Comparison of ENCODE assay signal across 13 cellular contexts in the genomic region with DNA sequence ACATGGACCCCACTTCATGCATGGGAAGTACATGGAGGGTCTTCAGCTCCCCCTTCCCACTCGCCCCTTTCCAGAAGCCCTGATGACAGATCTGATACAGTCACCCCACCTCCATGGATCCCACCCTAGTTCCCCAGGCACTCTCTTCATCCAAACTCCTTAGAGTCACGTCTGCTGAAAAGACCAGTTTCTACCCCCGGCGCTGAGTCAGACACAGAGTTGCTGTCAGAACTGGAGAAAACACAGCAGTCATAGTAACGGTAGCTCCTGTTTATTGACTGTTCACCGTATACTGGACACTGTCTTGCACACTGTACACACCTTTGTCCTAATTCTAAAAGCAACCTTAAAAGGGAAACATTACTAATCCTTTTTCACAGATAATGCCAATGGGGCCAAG. TPM values are rescaled to one million over a fixed set of nuclear protein-coding genes. Genes with fewer than 3 reads are reported as not detected.
DNase-seq lines count a peak whose midpoint lies in the region; ATAC-seq and TF ChIP-seq lines count a peak whose summit lies in the region.
"Had no signal": no experiment of that assay in that cellular context is flagged by ENCODE, and none has a peak within 500 bp of the region (broad histone marks: within the 10 kb centered on the region; RNA-seq: fewer than 3 reads in every experiment).

No MANE protein-coding gene starts in this region.

- ATAC-seq in PC-3 (peak; percentile 89), HG02759 (IDR thresholded peaks at IDR 0.05; ENCODE audit: unreplicated experiment) (no peak), GM18505 (IDR thresholded peaks at IDR 0.05; ENCODE audit: unreplicated experiment) (no peak)

- TF ChIP-seq POLR2A in GM18505 (IDR thresholded peaks at IDR 0.05; ENCODE audit: borderline replicate concordance, extremely low read depth, insufficient read depth, insufficient read length), result no peak

- H4K20me1 ChIP-seq in GM23248 (ENCODE audit: insufficient read depth) (no peaks in the 10 kb centered on the region), PC-3 (ENCODE audit: low read length) (no peaks in the 10 kb centered on the region)

- no peaks in the 10 kb centered on the region for H3K9me2 ChIP-seq in GM23248 (ENCODE audit: insufficient read depth)
- H3K9me2 ChIP-seq in PC-3 (replicated peaks; ENCODE audit: low read length), result no peaks in the 10 kb centered on the region

- POLR2A ChIA-PET in PC-3 (lab: Charles Lee; ENCODE audit: unreplicated experiment), result no interaction called here

- H3K27ac ChIP-seq in GM23248 (no peak overlapping the region), PC-3 (ENCODE audit: low read length) (peak overlapping the region; percentile 83)
- H3K27ac ChIP-seq: colonic mucosa, prostate gland had no signal

- H3K9ac ChIP-seq in GM23248 (no peak overlapping the region), PC-3 (ENCODE audit: low read length) (peak overlapping the region; percentile 43)

- H3F3A ChIP-seq in GM23248 (ENCODE audit: insufficient read depth) (no peaks in the 10 kb centered on the region), PC-3 (ENCODE audit: low read length, unreplicated experiment) (no peaks in the 10 kb centered on the region)

- H3K4me1 ChIP-seq in GM23248 (ENCODE audit: insufficient read depth), result no peaks in the 10 kb centered on the region
- H3K4me1 ChIP-seq in PC-3 (ENCODE audit: insufficient read depth, low read length), result peaks cover 31% of the 10 kb centered on the region
- H3K4me1 ChIP-seq: colonic mucosa, prostate gland had no signal

- WGBS in GM23248 (ENCODE audit: low coverage in 1 of 2, low lambda C conversion rate in 2 of 2, missing lambda C conversion rate in 2 of 2), 2 experiments, result 63 to 71% methylated on average over 6 of the region's 6 CpGs

- no peak overlapping the region for H2AFZ ChIP-seq in GM23248
- H2AFZ ChIP-seq in PC-3 (ENCODE audit: low read length), result peak overlapping the region; percentile 23

- TF ChIP-seq CTCF in PC-3 (conservative IDR thresholded peaks at IDR 0.05; ENCODE audit: low read depth, low read length) (no peak), epithelial cell of esophagus (IDR thresholded peaks at IDR 0.05; ENCODE audit: insufficient read depth, low read depth, low read length, missing control alignments) (no peak), GM13976 (IDR thresholded peaks at IDR 0.05; ENCODE audit: borderline replicate concordance, control extremely low read depth, extremely low read depth, insufficient read depth, missing control alignments) (no peak)

- CTCF ChIA-PET in PC-3 (lab: Charles Lee), result interaction anchor here (0.5 kb wide), 1 partner anchor 1332 kb away, joined by 3 read pairs; no protein-coding TSS in a partner anchor

- peaks cover 37% of the 10 kb centered on the region for H3K27me3 ChIP-seq in GM23248 (replicated peaks; ENCODE audit: insufficient read depth)
- peaks cover 4% of the 10 kb centered on the region for H3K27me3 ChIP-seq in PC-3 (ENCODE audit: low read length)
- H3K27me3 ChIP-seq: colonic mucosa had no signal

- H3K79me2 ChIP-seq in GM23248 (ENCODE audit: insufficient read depth) (no peaks in the 10 kb centered on the region), PC-3 (ENCODE audit: low read length) (no peaks in the 10 kb centered on the region)

- in situ Hi-C loops in GM23248 (cut with MboI) (no loop called here), GM13976 (cut with MboI; ENCODE audit: low sequenced_read_pairs, unreplicated experiment) (no loop called here)

- no TSS peak for BruUV-seq in PC-3 (replicated peaks; lab: Mats Ljungman, UMichigan)

- intact Hi-C loops in PC-3 (cut with micrococcal nuclease), result no loop called here

- H3K36me3 ChIP-seq in GM23248 (ENCODE audit: low read depth), result no peaks in the 10 kb centered on the region
- no peaks in the 10 kb centered on the region for H3K36me3 ChIP-seq in PC-3 (ENCODE audit: low read depth, low read length)
- H3K36me3 ChIP-seq: colonic mucosa, prostate gland had no signal

- no peak overlapping the region for H3K4me3 ChIP-seq in GM23248
- peak overlapping the region; percentile 38; the same call in 1 of the 2 replicates for H3K4me3 ChIP-seq in PC-3 (ENCODE audit: low read length)
- no peak overlapping the region for H3K4me3 ChIP-seq in epithelial cell of esophagus (ENCODE audit: low read length)
- H3K4me3 ChIP-seq: colonic mucosa, prostate gland had no signal

- H3K9me3 ChIP-seq in GM23248 (ENCODE audit: low read depth), result no peaks in the 10 kb centered on the region
- H3K9me3 ChIP-seq in PC-3 (ENCODE audit: low read length), result no peaks in the 10 kb centered on the region
- H3K9me3 ChIP-seq: colonic mucosa, prostate gland had no signal

- DNase-seq in ELR (ENCODE audit: low read depth) (peak; percentile 41), GM23248 (peak; percentile 42), PC-3 (peak; percentile 94), epithelial cell of esophagus (ENCODE audit: low read depth) (peak; percentile 90), GM13976 (ENCODE audit: low spot score) (no peak)
- no peak for DNase-seq in stimulated activated naive CD4-positive, alpha-beta T cell treated with Interleukin-2 at 50 U/mL for 16 hours (lab: John Stamatoyannopoulos, UW)
- DNase-seq: colonic mucosa, NCI-H1048 had no signal

- H3K4me2 ChIP-seq in GM23248 (ENCODE audit: unreplicated experiment) (no peak overlapping the region), PC-3 (ENCODE audit: low read length) (peak overlapping the region; percentile 71)

RNA-seq across cellular contexts. Expression of a gene that starts 29.1 kb away (rescaled TPM):
- total RNA-seq in GM23248 (2014; rRNA removed; shearing (Covaris generic)), result not detected in 2 replicates
- 0.19 TPM in 1 of 2 replicates, not detected in the other for polyA plus RNA-seq in GM23248 (2016; fragmentation: Nextera tagmentation; extraction: Ambion mirVana)
- not detected in 2 replicates for total RNA-seq in PC-3 (2014; rRNA removed)
- total RNA-seq: activated naive CD4-positive, alpha-beta T cell treated with anti-CD3 and anti-CD28 coated beads, Interleukin-2, amount 50 U/mL, for 72 hours; fibroblast of lung had no signal
- polyA plus RNA-seq: fibroblast of lung had no signal

RNA-seq across cellular contexts. Expression of a gene that starts 58.5 kb away (rescaled TPM):
- not detected in 2 replicates for total RNA-seq in GM23248 (2014; rRNA removed; shearing (Covaris generic))
- polyA plus RNA-seq in GM23248 (2016; fragmentation: Nextera tagmentation; extraction: Ambion mirVana), result not detected in 2 replicates
- total RNA-seq in PC-3 (2014; rRNA removed), result 0.22 TPM in 1 of 2 replicates, not detected in the other
- total RNA-seq: fibroblast of lung had no signal
- polyA plus RNA-seq: fibroblast of lung had no signal

Comparison
In these comparisons a context has a peak if more than half of its experiments do, and no peak if none do; other contexts are left out.
1. DNase-seq: peak in ELR (single experiment), GM23248 (single experiment), PC-3 (single experiment) and epithelial cell of esophagus (single experiment); none in stimulated activated naive CD4-positive, alpha-beta T cell treated with Interleukin-2 at 50 U/mL for 16 hours (single experiment) and GM13976 (single experiment).